ENCODE assay signal across 9 cellular contexts in genomic region chr7:132577206-132578049, GRCh38. TPM values are rescaled to one million over a fixed set of nuclear protein-coding genes. Genes with fewer than 3 reads are reported as not detected.
DNase-seq lines count a peak whose midpoint lies in the region; ATAC-seq, FAIRE-seq and TF ChIP-seq lines count a peak whose summit lies in the region.
"Had no signal": no experiment of that assay in that cellular context is flagged by ENCODE, and none has a peak within 500 bp of the region (broad histone marks: within the 10 kb centered on the region; RNA-seq: fewer than 3 reads in every experiment).

No MANE protein-coding gene starts in this region.

- DNase-seq in A673 (ENCODE audit: low spot score) = peak; percentile 81
- peak; percentile 84 for DNase-seq in GM23338 (ENCODE audit: low spot score)
- peak; percentile 71 for DNase-seq in RPMI7951 (ENCODE audit: low read depth)
- DNase-seq in endothelial cell of umbilical vein (ENCODE audit: low read depth, low spot score) = peak; percentile 74
- peak; percentile 42 to 48 for DNase-seq in tibial nerve (ENCODE audit: low spot score in 2 of 2)
- DNase-seq in activated effector memory CD4-positive, alpha-beta T cell treated with anti-CD3 and anti-CD28 coated beads, Interleukin-2, amount 50 U/mL, for 16 hours = no peak

- H3K9me1 ChIP-seq in endothelial cell of umbilical vein (replicated peaks; ENCODE audit: control insufficient read depth, extremely low read depth, insufficient read depth, low read length) = no peaks in the 10 kb centered on the region

- no peaks in the 10 kb centered on the region for H3K9me2 ChIP-seq in GM23338 (ENCODE audit: insufficient read depth)

- H3K27ac Mint-ChIP-seq in GM23338 = no peak overlapping the region

- H3K36me3 ChIP-seq in A673 (ENCODE audit: insufficient read depth, low read length, poor library complexity, severe bottlenecking) (no peaks in the 10 kb centered on the region), GM23338 (ENCODE audit: insufficient read depth) (no peaks in the 10 kb centered on the region), endothelial cell of umbilical vein (ENCODE audit: control insufficient read depth in 2 of 2, extremely low read depth in 1 of 2, insufficient read depth in 2 of 2, low read length in 2 of 2) (no peaks in the 10 kb centered on the region), mesodermal cell (ENCODE audit: control insufficient read depth, insufficient read depth, low read length) (no peaks in the 10 kb centered on the region), tibial nerve (no peaks in the 10 kb centered on the region)

- BruUV-seq in A673 (replicated peaks; lab: Mats Ljungman, UMichigan) (no TSS peak), endothelial cell of umbilical vein (replicated peaks; lab: Mats Ljungman, UMichigan) (no TSS peak)

- TF ChIP-seq EP300 in tibial nerve (IDR thresholded peaks at IDR 0.05) = no peak

- H4K20me1 ChIP-seq in GM23338 (replicated peaks; ENCODE audit: insufficient read depth) (peaks cover 4% of the 10 kb centered on the region; the same call in 1 of the 2 replicates), endothelial cell of umbilical vein (replicated peaks; ENCODE audit: control insufficient read depth, extremely low read depth, insufficient read depth, low read length) (no peaks in the 10 kb centered on the region)

- peak; percentile 75 for FAIRE-seq in endothelial cell of umbilical vein (lab: Jason Lieb, UNC)
- FAIRE-seq: GM18507 had no signal

- intact Hi-C loops in A673 (cut with micrococcal nuclease; ENCODE audit: unreplicated experiment) (loop anchor here (5.0 kb wide), 1 partner anchor 890 kb away; no protein-coding TSS in a partner anchor), endothelial cell of umbilical vein (cut with micrococcal nuclease) (loop anchor here (1.0 to 10.0 kb wide), 3 partner anchors 513 to 857 kb away; no protein-coding TSS in a partner anchor)

- TF ChIP-seq CTCF in A673 (conservative IDR thresholded peaks at IDR 0.05; ENCODE audit: low read depth, low read length) = peak; percentile 26; the same call in 1 of the 2 replicates
- TF ChIP-seq CTCF in GM23338 (conservative IDR thresholded peaks at IDR 0.05; ENCODE audit: low read depth in 2 of 2) = peak in 1 of 2 experiments; percentile 21; a peak in 2 of 4 replicates
- peak; percentile 15 to 44 for TF ChIP-seq CTCF in endothelial cell of umbilical vein (IDR thresholded peaks at IDR 0.05; ENCODE audit: extremely low read depth in 1 of 2, insufficient read depth in 1 of 2, low read depth in 1 of 2, low read length in 2 of 2)
- TF ChIP-seq CTCF in tibial nerve (IDR thresholded peaks at IDR 0.05) = no peak

- peak overlapping the region; percentile 74 for H3K4me3 Mint-ChIP-seq in GM23338

- WGBS in mesodermal cell (ENCODE audit: insufficient coverage in 2 of 2), 2 experiments = 9% methylated on average over 30 to 38 of the region's 65 CpGs
- 9 to 17% methylated on average over 23 to 30 of the region's 65 CpGs for WGBS in tibial nerve, 2 donors

- H3F3A ChIP-seq in GM23338 (replicated peaks; ENCODE audit: low read depth) = peaks cover 3% of the 10 kb centered on the region; the same call in 1 of the 2 replicates

- H3K9me3 Mint-ChIP-seq in GM23338 = no peaks in the 10 kb centered on the region

- H3K9ac ChIP-seq in endothelial cell of umbilical vein (replicated peaks; ENCODE audit: extremely low read depth, insufficient read depth, low read length) = no peak overlapping the region

- ATAC-seq in GM23338 = peak; percentile 46
- ATAC-seq in HG02938 (IDR thresholded peaks at IDR 0.05; ENCODE audit: unreplicated experiment) = no peak

- H3K27ac ChIP-seq in A673 (ENCODE audit: low read depth, low read length, poor library complexity, severe bottlenecking) = no peak overlapping the region
- no peak overlapping the region for H3K27ac ChIP-seq in GM23338 (ENCODE audit: low read depth)
- no peak overlapping the region for H3K27ac ChIP-seq in endothelial cell of umbilical vein (ENCODE audit: insufficient read depth, low read depth, low read length)
- no peak overlapping the region for H3K27ac ChIP-seq in mesodermal cell (ENCODE audit: low read depth, low read length, severe bottlenecking)
- H3K27ac ChIP-seq in tibial nerve = no peak overlapping the region

- TF ChIP-seq POLR2A in endothelial cell of umbilical vein (IDR thresholded peaks at IDR 0.05; ENCODE audit: low read depth, low read length) = no peak
- no peak for TF ChIP-seq POLR2A in tibial nerve (IDR thresholded peaks at IDR 0.05)

- H3K4me1 Mint-ChIP-seq in GM23338 = peaks cover 39% of the 10 kb centered on the region

- POLR2A ChIA-PET in A673 (lab: Charles Lee; ENCODE audit: low non-redundant PET) = no interaction called here
- POLR2A ChIA-PET in endothelial cell of umbilical vein (lab: Charles Lee) = interaction anchor here (0.8 kb wide), 1 partner anchor 259 kb away, joined by 4 read pairs; no protein-coding TSS in a partner anchor

- peaks cover 64% of the 10 kb centered on the region for H3K27me3 Mint-ChIP-seq in GM23338 (ENCODE audit: insufficient read depth, low read depth, poor library complexity)

- CTCF ChIA-PET in A673 (lab: Charles Lee) (interaction anchor here (0.6 to 0.9 kb wide), 3 partner anchors 26 to 716 kb away, joined by 3 to 5 read pairs (median 4); no protein-coding TSS in a partner anchor), endothelial cell of umbilical vein (lab: Charles Lee) (interaction anchor here (0.7 to 11.8 kb wide), 22 partner anchors 9 to 857 kb away, joined by 3 to 268 read pairs (median 4); no protein-coding TSS in a partner anchor)

- dilution Hi-C loops in endothelial cell of umbilical vein (cut with MboI; ENCODE audit: extremely low pct_ligation_motif_present, low sequenced_read_pairs) = no loop called here

- H3K9me3 ChIP-seq in A673 (ENCODE audit: low read depth, low read length, poor library complexity, severe bottlenecking) (no peaks in the 10 kb centered on the region), endothelial cell of umbilical vein (replicated peaks; ENCODE audit: control insufficient read depth, insufficient read depth, low read length) (no peaks in the 10 kb centered on the region), mesodermal cell (ENCODE audit: control insufficient read depth, low read length) (no peaks in the 10 kb centered on the region), tibial nerve (no peaks in the 10 kb centered on the region)

- H3K36me3 Mint-ChIP-seq in GM23338 (ENCODE audit: low read depth) = no peaks in the 10 kb centered on the region

- H2AFZ ChIP-seq in GM23338 = peak overlapping the region; percentile 90
- peak overlapping the region; percentile 43 for H2AFZ ChIP-seq in endothelial cell of umbilical vein (ENCODE audit: low read depth, low read length)

- H3K4me2 ChIP-seq in GM23338 (peak overlapping the region; percentile 89), endothelial cell of umbilical vein (ENCODE audit: insufficient read depth, low read length) (peak overlapping the region; percentile 29)

- no peaks in the 10 kb centered on the region for H3K79me2 ChIP-seq in GM23338 (replicated peaks; ENCODE audit: insufficient read depth)
- H3K79me2 ChIP-seq in endothelial cell of umbilical vein (ENCODE audit: control insufficient read depth, insufficient read depth, low read length) = peaks cover 16% of the 10 kb centered on the region

- H3K4me3 ChIP-seq in A673 (ENCODE audit: low read depth, low read length, poor library complexity, severe bottlenecking) (peak overlapping the region; percentile 16), GM23338 (peak overlapping the region; percentile 74), endothelial cell of umbilical vein (replicated peaks in 1 of 3; ENCODE audit: insufficient read depth in 1 of 3, low read depth in 1 of 3, low read length in 3 of 3) (peak overlapping the region in 1 of 3 experiments; percentile 73), mesodermal cell (ENCODE audit: extremely low read depth, insufficient read depth, low read length, poor library complexity, severe bottlenecking) (peak overlapping the region; percentile 32), tibial nerve (peak overlapping the region; percentile 12 to 60 (median 18))

- H3K27me3 ChIP-seq in A673 (replicated peaks; ENCODE audit: insufficient read depth, low read depth, low read length, poor library complexity) (peaks cover 69% of the 10 kb centered on the region), GM23338 (ENCODE audit: insufficient read depth) (peaks cover 76% of the 10 kb centered on the region), endothelial cell of umbilical vein (ENCODE audit: control insufficient read depth in 2 of 2, insufficient read depth in 2 of 2, low read length in 2 of 2) (no peaks in the 10 kb centered on the region), tibial nerve (peaks cover 3 to 56% of the 10 kb centered on the region in 2 donors)

- H3K4me1 ChIP-seq in A673 (ENCODE audit: insufficient read depth, low read length, poor library complexity, severe bottlenecking) (peaks cover 16% of the 10 kb centered on the region), GM23338 (ENCODE audit: insufficient read depth) (peaks cover 38% of the 10 kb centered on the region), endothelial cell of umbilical vein (ENCODE audit: control insufficient read depth, extremely low read depth, insufficient read depth, low read length) (peaks cover 38% of the 10 kb centered on the region), mesodermal cell (ENCODE audit: control insufficient read depth, insufficient read depth, low read length, poor library complexity, severe bottlenecking) (no peaks in the 10 kb centered on the region), tibial nerve (peaks cover 0 to 38% (median 16%) of the 10 kb centered on the region in 4 donors)

TF ChIP-seq in endothelial cell of umbilical vein, 7 proteins besides CTCF, POLR2A, EP300 and RAD21:
- peak; percentile 46 for TF ChIP-seq EZH2 (IDR thresholded peaks at IDR 0.05; ENCODE audit: borderline replicate concordance, low read depth, low read length, severe bottlenecking)
- no peak for TF ChIP-seq POLR2AphosphoS5 (IDR thresholded peaks at IDR 0.05; ENCODE audit: insufficient read depth, low read depth, low read length)

RNA-seq across cellular contexts. Expression of gene PLXNA4, which starts 1.2 kb away (rescaled TPM):
- total RNA-seq in A673 (2021) (0.11 and 0.37 TPM in 2 replicates), endothelial cell of umbilical vein (10.6 and 20.4 TPM in 2 replicates), tibial nerve (10 to 100 TPM; 12.6 to 32.4 (median 13.7) TPM)
- 0.54 and 0.80 TPM in 2 replicates for total RNA-seq in GM23338 (2014; rRNA removed; shearing (Covaris generic))
- polyA plus RNA-seq in GM23338 (2016; fragmentation: Nextera tagmentation; extraction: Ambion mirVana) (0.08 and 0.14 TPM in 2 replicates), endothelial cell of umbilical vein (12.1 and 12.4 TPM in 2 replicates)
- 1.4 and 2.1 TPM in 2 replicates for total RNA-seq in RPMI7951 (2014; rRNA removed; shearing (Covaris generic))
- polyA plus RNA-seq in endothelial cell of umbilical vein (2011; cell fraction: cytosol; rRNA removed) = 13.6 and 14.1 TPM in 2 replicates
- polyA plus RNA-seq in endothelial cell of umbilical vein (2011; cell fraction: nucleus; rRNA removed) = 34.2 and 38.8 TPM in 2 replicates
- polyA plus RNA-seq in endothelial cell of umbilical vein (2012) = 6.6 and 9.6 TPM in 2 replicates
- 62.3 and 69.2 TPM in 2 replicates for polyA minus RNA-seq in endothelial cell of umbilical vein
- not detected for polyA minus RNA-seq in endothelial cell of umbilical vein (2011; cell fraction: cytosol; rRNA and poly(A)+ RNA removed)
- polyA minus RNA-seq in endothelial cell of umbilical vein (2011; cell fraction: nucleus; rRNA and poly(A)+ RNA removed) = 74.8 and 80.2 TPM in 2 replicates
- 2.2 TPM for polyA plus RNA-seq in mesodermal cell (2013, experiment 1 of 2)
- 2.4 TPM for polyA plus RNA-seq in mesodermal cell (2013, experiment 2 of 2)

Comparison
In these comparisons a context has a peak if more than half of its experiments do, and no peak if none do; other contexts are left out.
1. CTCF ChIP-seq: peak in A673 (single experiment) and endothelial cell of umbilical vein (2 of 2); none in tibial nerve (0 of 5).